Comparison of ENCODE assay signal across 1 cellular context in genomic region chr21:44802396-44803153, GRCh38.
A peak's percentile ranks its signal among the peaks of the same experiment; 100 is the strongest.
TF ChIP-seq lines count a peak whose summit lies in the region.

No MANE protein-coding gene starts in this region.

TF ChIP-seq in HepG2, 621 proteins besides CTCF, POLR2A, EP300 and RAD21 (continued from another document and continues in another):
- TF ChIP-seq ZNF784 (CRISPR knock-in tag; IDR thresholded peaks at IDR 0.05; ENCODE audit: borderline replicate concordance), result no peak
- TF ChIP-seq HINFP (CRISPR knock-in tag; IDR thresholded peaks at IDR 0.05; ENCODE audit: low read depth), result 0 out of 2 replicates have a peak, but pooled peaks have one; percentile 21
- TF ChIP-seq CHD4 (IDR thresholded peaks at IDR 0.05; ENCODE audit: borderline replicate concordance, low read length), result no peak
- TF ChIP-seq KLF12 (CRISPR knock-in tag; IDR thresholded peaks at IDR 0.05; ENCODE audit: borderline replicate concordance), result 0 out of 2 replicates have a peak, but pooled peaks have one; percentile 34
- no peak for TF ChIP-seq ZNF878 (CRISPR knock-in tag; IDR thresholded peaks at IDR 0.05)
- no peak for TF ChIP-seq ZSCAN9 (CRISPR knock-in tag; IDR thresholded peaks at IDR 0.05; ENCODE audit: borderline replicate concordance)
- TF ChIP-seq GMEB1 (CRISPR knock-in tag; IDR thresholded peaks at IDR 0.05; ENCODE audit: borderline replicate concordance), result no peak
- no peak for TF ChIP-seq ZNF572 (CRISPR knock-in tag; IDR thresholded peaks at IDR 0.05)
- TF ChIP-seq BRD4 (CRISPR knock-in tag; IDR thresholded peaks at IDR 0.05), result no peak
- TF ChIP-seq TBP (CRISPR knock-in tag; IDR thresholded peaks at IDR 0.05), result no peak
- no peak for TF ChIP-seq PPARG (CRISPR knock-in tag; conservative IDR thresholded peaks at IDR 0.05)
- TF ChIP-seq ELF1 (CRISPR knock-in tag; IDR thresholded peaks at IDR 0.05), result no peak
- TF ChIP-seq ZNF704 (CRISPR knock-in tag; IDR thresholded peaks at IDR 0.05; ENCODE audit: borderline replicate concordance), result 0 out of 2 replicates have a peak, but pooled peaks have one; percentile 60
- no peak; the same call in 1 of the 2 replicates for TF ChIP-seq GATAD2A (CRISPR knock-in tag; IDR thresholded peaks at IDR 0.05)
- TF ChIP-seq RNF219 (CRISPR knock-in tag; IDR thresholded peaks at IDR 0.05), result no peak
- TF ChIP-seq ZNF10 (CRISPR knock-in tag; IDR thresholded peaks at IDR 0.05; ENCODE audit: borderline replicate concordance, low read depth), result no peak
- TF ChIP-seq SPEN (CRISPR knock-in tag; IDR thresholded peaks at IDR 0.05; ENCODE audit: low read depth), result 0 out of 2 replicates have a peak, but pooled peaks have one; percentile 24
- TF ChIP-seq ZNF263 (CRISPR knock-in tag; IDR thresholded peaks at IDR 0.05), result peak; percentile 74
- no peak for TF ChIP-seq ISX (CRISPR knock-in tag; conservative IDR thresholded peaks at IDR 0.05)
- TF ChIP-seq ZNF775 (CRISPR knock-in tag; IDR thresholded peaks at IDR 0.05; ENCODE audit: borderline replicate concordance), result no peak
- no peak for TF ChIP-seq HOMEZ (CRISPR knock-in tag; IDR thresholded peaks at IDR 0.05; ENCODE audit: low read depth)
- no peak for TF ChIP-seq ZBTB43 (CRISPR knock-in tag; conservative IDR thresholded peaks at IDR 0.05)
- peak; percentile 25; the same call in 1 of the 3 replicates for TF ChIP-seq MXI1 (IDR thresholded peaks at IDR 0.05; ENCODE audit: borderline replicate concordance, low read depth, low read length)
- no peak for TF ChIP-seq SIX1 (CRISPR knock-in tag; IDR thresholded peaks at IDR 0.05; ENCODE audit: borderline replicate concordance)
- no peak for TF ChIP-seq POGZ (CRISPR knock-in tag; IDR thresholded peaks at IDR 0.05)
- TF ChIP-seq NFAT5 (CRISPR knock-in tag; IDR thresholded peaks at IDR 0.05), result no peak
- peak; percentile 85 for TF ChIP-seq ZBTB10 (CRISPR knock-in tag; IDR thresholded peaks at IDR 0.05; ENCODE audit: borderline replicate concordance)
- no peak for TF ChIP-seq ZNF382 (CRISPR knock-in tag; IDR thresholded peaks at IDR 0.05; ENCODE audit: borderline replicate concordance)
- no peak for TF ChIP-seq ZNF580 (CRISPR knock-in tag; IDR thresholded peaks at IDR 0.05; ENCODE audit: borderline replicate concordance, low read depth)
- no peak for TF ChIP-seq ZNF513 (CRISPR knock-in tag; conservative IDR thresholded peaks at IDR 0.05)
- no peak for TF ChIP-seq ZNF619 (CRISPR knock-in tag; IDR thresholded peaks at IDR 0.05)
- TF ChIP-seq NFIC (IDR thresholded peaks at IDR 0.05; ENCODE audit: low read length), result no peak
- peak; percentile 77 for TF ChIP-seq ZKSCAN1 (IDR thresholded peaks at IDR 0.05; ENCODE audit: low read length)
- TF ChIP-seq TCF7 (IDR thresholded peaks at IDR 0.05; ENCODE audit: low read depth), result no peak
- TF ChIP-seq CCDC6 (CRISPR knock-in tag; IDR thresholded peaks at IDR 0.05), result no peak
- TF ChIP-seq KLF16 (CRISPR knock-in tag; IDR thresholded peaks at IDR 0.05), result peak in 1 of 2 experiments; percentile 56; a peak in 1 of 4 replicates
- TF ChIP-seq MLLT10 (CRISPR knock-in tag; IDR thresholded peaks at IDR 0.05), result no peak
- TF ChIP-seq THAP11 (CRISPR knock-in tag; IDR thresholded peaks at IDR 0.05), result peak; percentile 55
